Comparison of ENCODE assay signal across 2 cellular contexts in genomic region chr10:35304649-35305048, GRCh38.
TF ChIP-seq lines count a peak whose summit lies in the region.

No MANE protein-coding gene starts in this region.

TF ChIP-seq in GM23338, 12 proteins besides CTCF, POLR2A, EP300 and RAD21:
- TF ChIP-seq ZNF331 (CRISPR knock-in tag; IDR thresholded peaks at IDR 0.05; ENCODE audit: low read depth) (no peak), EZH2phosphoT487 (IDR thresholded peaks at IDR 0.05; ENCODE audit: unreplicated experiment) (no peak), ZNF462 (CRISPR knock-in tag; IDR thresholded peaks at IDR 0.05) (no peak)
TF ChIP-seq in GM23338: peak in this region for 0.

TF ChIP-seq in endothelial cell of umbilical vein, 7 proteins besides CTCF, POLR2A, EP300 and RAD21:
- TF ChIP-seq POLR2AphosphoS5 (IDR thresholded peaks at IDR 0.05; ENCODE audit: insufficient read depth, low read depth, low read length) (no peak), JUN (IDR thresholded peaks at IDR 0.05; ENCODE audit: borderline replicate concordance, insufficient read depth, insufficient read length, low read depth) (no peak), EZH2 (IDR thresholded peaks at IDR 0.05; ENCODE audit: borderline replicate concordance, low read depth, low read length, severe bottlenecking) (no peak), GATA2 (IDR thresholded peaks at IDR 0.05; ENCODE audit: insufficient read depth, insufficient read length, low read depth, low read length) (no peak), FOS (IDR thresholded peaks at IDR 0.05; ENCODE audit: borderline replicate concordance, insufficient read depth, low read length) (no peak), MYC (IDR thresholded peaks at IDR 0.05; ENCODE audit: low read depth, low read length) (no peak)
- TF ChIP-seq, protein P1, sequence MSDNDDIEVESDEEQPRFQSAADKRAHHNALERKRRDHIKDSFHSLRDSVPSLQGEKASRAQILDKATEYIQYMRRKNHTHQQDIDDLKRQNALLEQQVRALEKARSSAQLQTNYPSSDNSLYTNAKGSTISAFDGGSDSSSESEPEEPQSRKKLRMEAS (IDR thresholded peaks at IDR 0.05; ENCODE audit: insufficient read depth, insufficient read length): no peak
